8 cellular contexts compared by ENCODE assay signal in the genomic region with DNA sequence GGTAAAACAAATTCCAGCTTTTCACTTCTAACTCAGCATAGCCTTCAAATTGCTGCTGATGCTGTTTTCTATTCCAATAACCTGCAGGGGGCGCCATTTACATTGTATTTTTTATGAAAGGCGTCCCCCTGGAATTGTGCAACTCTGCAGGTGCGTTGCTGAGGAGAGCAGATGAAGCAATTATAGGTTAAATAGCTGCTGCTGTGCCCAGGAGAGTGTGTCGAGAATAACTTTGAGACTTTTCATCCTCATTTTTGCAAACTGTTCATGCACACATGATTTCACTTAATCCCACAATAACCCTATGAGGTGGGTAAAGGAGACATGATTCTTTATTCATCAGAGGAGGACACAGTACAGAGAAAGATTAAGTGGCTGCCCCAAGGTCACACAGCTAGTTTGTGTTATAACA.
DNase-seq lines count a peak whose midpoint lies in the region; ATAC-seq and TF ChIP-seq lines count a peak whose summit lies in the region.

No MANE protein-coding gene starts in this region.

- H3K27me3 ChIP-seq in BE2C = no peaks in the 10 kb centered on the region

- no peak overlapping the region for H3K4me3 ChIP-seq in BE2C (ENCODE audit: low read depth, low read length)

- no peaks in the 10 kb centered on the region for H3K36me3 ChIP-seq in BE2C

- ATAC-seq in GM19023 (IDR thresholded peaks at IDR 0.05; ENCODE audit: unreplicated experiment) = peak; percentile 77
- peak; percentile 81 for ATAC-seq in HG03442 (IDR thresholded peaks at IDR 0.05; ENCODE audit: unreplicated experiment)

- peak; percentile 79 for DNase-seq in BE2C
- peak; percentile 95 for DNase-seq in NCI-H510A treated with DMSO at 0.1 percent for 48 hours (lab: John Stamatoyannopoulos, UW)
- peak; percentile 56 for DNase-seq in activated CD4-positive, alpha-beta T cell treated with anti-CD3 and anti-CD28 coated beads, Interleukin-2, amount 50 U/mL, for 1 hour
- peak; percentile 85 for DNase-seq in ecto neural progenitor cell (ENCODE audit: low spot score)
- peak; percentile 88 for DNase-seq in midbrain (lab: John Stamatoyannopoulos, UW)
- DNase-seq in stimulated activated CD8-positive, alpha-beta memory T cell treated with anti-CD3 and anti-CD28 coated beads, Interleukin-4, amount 100 ng/mL, for 4 hours (ENCODE audit: low read depth in 2 of 2, low spot score in 1 of 2) = peak; percentile 15 to 45

- peak; percentile 81 for TF ChIP-seq CTCF in BE2C (IDR thresholded peaks at IDR 0.05; ENCODE audit: low read depth, low read length)

- H3K9me3 ChIP-seq in BE2C = no peaks in the 10 kb centered on the region

- peaks cover 4% of the 10 kb centered on the region; the same call in 1 of the 2 replicates for H3K4me1 ChIP-seq in BE2C

Comparison
In these comparisons a context has a peak if more than half of its experiments do, and no peak if none do; other contexts are left out.
1. DNase-seq: peak in every context shown above with its lines; median percentile 95 in NCI-H510A treated with DMSO at 0.1 percent for 48 hours; 88 in midbrain; 85 in ecto neural progenitor cell; 79 in BE2C; 56 in activated CD4-positive, alpha-beta T cell treated with anti-CD3 and anti-CD28 coated beads, Interleukin-2, amount 50 U/mL, for 1 hour; 30 in stimulated activated CD8-positive, alpha-beta memory T cell treated with anti-CD3 and anti-CD28 coated beads, Interleukin-4, amount 100 ng/mL, for 4 hours.